13 cellular contexts compared by ENCODE assay signal in the genomic region with DNA sequence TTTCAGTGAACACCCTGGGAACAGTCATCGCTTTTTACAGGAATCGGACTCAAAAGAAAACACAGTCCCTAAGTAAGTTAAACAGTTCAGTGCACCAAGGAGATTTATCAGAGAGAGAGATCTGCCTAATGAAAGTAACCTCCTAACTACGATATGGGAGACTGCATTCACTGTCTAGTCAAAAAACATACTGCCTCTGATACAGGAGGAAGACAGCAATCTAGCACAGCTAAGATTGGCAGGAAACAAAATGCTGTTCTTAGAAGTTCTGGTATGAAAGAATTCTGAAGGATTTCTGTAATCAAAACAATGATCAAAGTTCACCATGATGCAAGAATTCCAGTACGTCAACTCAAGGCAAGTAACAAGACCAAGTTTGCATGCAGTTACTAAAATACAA.
DNase-seq lines count a peak whose midpoint lies in the region; ATAC-seq, FAIRE-seq and TF ChIP-seq lines count a peak whose summit lies in the region.
"Had no signal": no experiment of that assay in that cellular context is flagged by ENCODE, and none has a peak within 500 bp of the region (broad histone marks: within the 10 kb centered on the region; RNA-seq: fewer than 3 reads in every experiment).

No MANE protein-coding gene starts in this region.

- 5% methylated on average over 4 of the region's 4 CpGs for WGBS in A549 (ENCODE audit: missing lambda C conversion rate)

- peaks cover 3% of the 10 kb centered on the region for H3K79me2 ChIP-seq in endothelial cell of umbilical vein (ENCODE audit: control insufficient read depth, insufficient read depth, low read length)

- peaks cover 5 to 32% (median 29%) of the 10 kb centered on the region in 7 donors for H3K4me1 Mint-ChIP-seq in naive thymus-derived CD4-positive, alpha-beta T cell
- H3K4me1 Mint-ChIP-seq: activated T-helper 17 cell treated with anti-CD3 and anti-CD28 coated beads, Interleukin-2, amount 50 U/mL, for 72 hours had no signal

- H4K20me1 ChIP-seq in endothelial cell of umbilical vein (replicated peaks; ENCODE audit: control insufficient read depth, extremely low read depth, insufficient read depth, low read length) = no peaks in the 10 kb centered on the region

- H3K4me2 ChIP-seq in A549 (peak overlapping the region; percentile 87), endothelial cell of umbilical vein (ENCODE audit: insufficient read depth, low read length) (peak overlapping the region; percentile 71)

- H3K36me3 ChIP-seq in Panc1 (ENCODE audit: control insufficient read depth, insufficient read depth, low read length) (no peaks in the 10 kb centered on the region), endothelial cell of umbilical vein (ENCODE audit: control insufficient read depth in 2 of 2, extremely low read depth in 1 of 2, insufficient read depth in 2 of 2, low read length in 2 of 2) (no peaks in the 10 kb centered on the region)
- H3K36me3 ChIP-seq in naive thymus-derived CD4-positive, alpha-beta T cell (ENCODE audit: control insufficient read depth in 2 of 3, insufficient read depth in 3 of 3, low read length in 3 of 3) = no peaks in the 10 kb centered on the region
- H3K36me3 ChIP-seq: heart right ventricle, WERI-Rb-1 had no signal

- no peaks in the 10 kb centered on the region for H3K36me3 Mint-ChIP-seq in naive thymus-derived CD4-positive, alpha-beta T cell

- H3K4me3 Mint-ChIP-seq in naive thymus-derived CD4-positive, alpha-beta T cell = peak overlapping the region in 8 of 10 donors; percentile 66 to 91 (median 72)
- H3K4me3 Mint-ChIP-seq: activated T-helper 17 cell treated with anti-CD3 and anti-CD28 coated beads, Interleukin-2, amount 50 U/mL, for 72 hours had no signal

- no peak for TF ChIP-seq POLR2A in A549 (IDR thresholded peaks at IDR 0.05; ENCODE audit: low read length)
- no peak for TF ChIP-seq POLR2A in endothelial cell of umbilical vein (IDR thresholded peaks at IDR 0.05; ENCODE audit: low read depth, low read length)

- H3K27me3 ChIP-seq in Panc1 (ENCODE audit: control insufficient read depth, insufficient read depth, low read length) (no peaks in the 10 kb centered on the region), endothelial cell of umbilical vein (ENCODE audit: control insufficient read depth in 2 of 2, insufficient read depth in 2 of 2, low read length in 2 of 2) (no peaks in the 10 kb centered on the region)
- H3K27me3 ChIP-seq in naive thymus-derived CD4-positive, alpha-beta T cell (ENCODE audit: control insufficient read depth in 2 of 2, insufficient read depth in 2 of 2, low read length in 2 of 2) = no peaks in the 10 kb centered on the region
- H3K27me3 ChIP-seq: heart right ventricle had no signal

- intact Hi-C loops in Panc1 (cut with micrococcal nuclease; ENCODE audit: unreplicated experiment) (no loop called here), endothelial cell of umbilical vein (cut with micrococcal nuclease) (no loop called here)
- intact Hi-C loops in naive thymus-derived CD4-positive, alpha-beta T cell (cut with micrococcal nuclease) = loop anchor here in 1 of 2 donors (1.0 kb wide), 1 partner anchor 10 kb away; no protein-coding TSS in a partner anchor

- H3K4me3 ChIP-seq in A549 = peak overlapping the region; percentile 27; the same call in 1 of the 3 replicates
- H3K4me3 ChIP-seq in Panc1 (ENCODE audit: low read depth in 2 of 2, low read length in 2 of 2) = 0 out of 4 replicates have a peak overlapping the region, but pooled peaks of 1 of the 2 experiments have one; percentile 2
- peak overlapping the region in 1 of 3 experiments; percentile 9 for H3K4me3 ChIP-seq in endothelial cell of umbilical vein (replicated peaks in 1 of 3; ENCODE audit: insufficient read depth in 1 of 3, low read depth in 1 of 3, low read length in 3 of 3)
- H3K4me3 ChIP-seq in naive thymus-derived CD4-positive, alpha-beta T cell (ENCODE audit: low read length) = no peak overlapping the region
- H3K4me3 ChIP-seq: heart right ventricle had no signal

- no peaks in the 10 kb centered on the region for H3K9me3 Mint-ChIP-seq in naive thymus-derived CD4-positive, alpha-beta T cell
- H3K9me3 Mint-ChIP-seq: activated T-helper 17 cell treated with anti-CD3 and anti-CD28 coated beads, Interleukin-2, amount 50 U/mL, for 72 hours had no signal

- H3K4me1 ChIP-seq in A549 = peaks cover 98% of the 10 kb centered on the region
- H3K4me1 ChIP-seq in Panc1 (ENCODE audit: control insufficient read depth, insufficient read depth, low read length) = peaks cover 46% of the 10 kb centered on the region
- peaks cover 22% of the 10 kb centered on the region for H3K4me1 ChIP-seq in endothelial cell of umbilical vein (ENCODE audit: control insufficient read depth, extremely low read depth, insufficient read depth, low read length)
- peaks cover 0 to 4% of the 10 kb centered on the region in 2 donors for H3K4me1 ChIP-seq in naive thymus-derived CD4-positive, alpha-beta T cell (ENCODE audit: control insufficient read depth in 2 of 2, insufficient read depth in 2 of 2, low read length in 2 of 2)

- peaks cover 0 to 74% (median 0%) of the 10 kb centered on the region in 5 donors for H3K27me3 Mint-ChIP-seq in naive thymus-derived CD4-positive, alpha-beta T cell

- POLR2A ChIA-PET in A549 (lab: Yijun Ruan, JAX) (interaction anchor here (0.9 to 2.2 kb wide), 3 partner anchors 12 to 89 kb away, joined by 3 to 7 read pairs (median 4); no protein-coding TSS in a partner anchor), Panc1 (lab: Charles Lee) (interaction anchor here (0.8 kb wide), 1 partner anchor 8 kb away, joined by 3 read pairs; no protein-coding TSS in a partner anchor), endothelial cell of umbilical vein (lab: Charles Lee) (no interaction called here)
- POLR2A ChIA-PET in naive thymus-derived CD4-positive, alpha-beta T cell (lab: Charles Lee) = interaction anchor here (0.5 to 1.8 kb wide), 7 partner anchors 10 to 323 kb away, joined by 3 to 11 read pairs (median 3); no protein-coding TSS in a partner anchor

- TF ChIP-seq EP300 in A549 (IDR thresholded peaks at IDR 0.05) = peak in 1 of 2 experiments; percentile 30; a peak in 1 of 5 replicates

- no TSS peak for BruUV-seq in Panc1 (replicated peaks; lab: Mats Ljungman, UMichigan)
- no TSS peak for BruUV-seq in endothelial cell of umbilical vein (replicated peaks; lab: Mats Ljungman, UMichigan)

- DNase-seq in A549 (ENCODE audit: low read depth in 1 of 2, low spot score in 1 of 2) (peak in 1 of 2 experiments; percentile 73), Panc1 (ENCODE audit: low read depth, low spot score) (no peak), endothelial cell of umbilical vein (ENCODE audit: low read depth, low spot score) (peak; percentile 66), RCC 7860 (ENCODE audit: low spot score) (no peak), hippocampal formation (lab: John Stamatoyannopoulos, UW) (no peak), RPMI8226 (no peak)
- peak in 6 of 9 donors; percentile 25 to 59 (median 46) for DNase-seq in naive thymus-derived CD4-positive, alpha-beta T cell
- DNase-seq: GF-D8, heart right ventricle, NCI-H524, WERI-Rb-1 had no signal

- peak; percentile 48 to 62 for ATAC-seq in A549
- ATAC-seq in Panc1 = no peak
- peak; percentile 75 for ATAC-seq in naive thymus-derived CD4-positive, alpha-beta T cell
- no peak for ATAC-seq in HG03442 (IDR thresholded peaks at IDR 0.05; ENCODE audit: unreplicated experiment)
- ATAC-seq: heart right ventricle had no signal

- TF ChIP-seq CTCF in A549 (IDR thresholded peaks at IDR 0.05) = no peak
- TF ChIP-seq CTCF in Panc1 (IDR thresholded peaks at IDR 0.05) = no peak
- TF ChIP-seq CTCF in endothelial cell of umbilical vein (IDR thresholded peaks at IDR 0.05; ENCODE audit: extremely low read depth in 1 of 2, insufficient read depth in 1 of 2, low read depth in 1 of 2, low read length in 2 of 2) = no peak

- FAIRE-seq in A549 (lab: Jason Lieb, UNC) (no peak), endothelial cell of umbilical vein (lab: Jason Lieb, UNC) (no peak), RCC 7860 (lab: Jason Lieb, UNC) (no peak)

- in situ Hi-C loops in Panc1 (cut with HindIII; ENCODE audit: low pct_unique_long_range_greater_than_20kb, low sequenced_read_pairs) = no loop called here

- H3K9me3 ChIP-seq in A549 = no peaks in the 10 kb centered on the region
- no peaks in the 10 kb centered on the region for H3K9me3 ChIP-seq in Panc1 (ENCODE audit: control insufficient read depth, insufficient read depth, low read depth, low read length)
- no peaks in the 10 kb centered on the region for H3K9me3 ChIP-seq in endothelial cell of umbilical vein (replicated peaks; ENCODE audit: control insufficient read depth, insufficient read depth, low read length)
- no peaks in the 10 kb centered on the region for H3K9me3 ChIP-seq in naive thymus-derived CD4-positive, alpha-beta T cell (ENCODE audit: control insufficient read depth in 2 of 3, low read length in 3 of 3)
- H3K9me3 ChIP-seq: heart right ventricle had no signal

- no peak overlapping the region for H3K9ac ChIP-seq in endothelial cell of umbilical vein (replicated peaks; ENCODE audit: extremely low read depth, insufficient read depth, low read length)

- CTCF ChIA-PET in A549 (lab: Yijun Ruan, JAX) (interaction anchor here (1.4 kb wide), 1 partner anchor 49 kb away, joined by 3 read pairs; no protein-coding TSS in a partner anchor), Panc1 (lab: Charles Lee) (no interaction called here), endothelial cell of umbilical vein (lab: Charles Lee) (interaction anchor here (1.0 to 1.2 kb wide), 2 partner anchors 24 to 81 kb away, joined by 3 read pairs; no protein-coding TSS in a partner anchor)
- CTCF ChIA-PET in naive thymus-derived CD4-positive, alpha-beta T cell (lab: Charles Lee) = interaction anchor here (1.2 kb wide), 1 partner anchor 8 kb away, joined by 3 read pairs; no protein-coding TSS in a partner anchor

- H2AFZ ChIP-seq in endothelial cell of umbilical vein (ENCODE audit: low read depth, low read length) = no peak overlapping the region

- peak overlapping the region in 8 of 9 donors; percentile 74 to 97 (median 84) for H3K27ac Mint-ChIP-seq in naive thymus-derived CD4-positive, alpha-beta T cell
- H3K27ac Mint-ChIP-seq: activated T-helper 17 cell treated with anti-CD3 and anti-CD28 coated beads, Interleukin-2, amount 50 U/mL, for 72 hours had no signal

- dilution Hi-C loops in endothelial cell of umbilical vein (cut with MboI; ENCODE audit: extremely low pct_ligation_motif_present, low sequenced_read_pairs) = no loop called here

- no peaks in the 10 kb centered on the region for H3K9me1 ChIP-seq in endothelial cell of umbilical vein (replicated peaks; ENCODE audit: control insufficient read depth, extremely low read depth, insufficient read depth, low read length)

- no peak for TF ChIP-seq RAD21 in A549 (conservative IDR thresholded peaks at IDR 0.05 in 1 of 2, IDR thresholded peaks at IDR 0.05 in 1 of 2)

- H3K27ac ChIP-seq in A549 (peak overlapping the region; percentile 87 to 95), Panc1 (ENCODE audit: low read length) (peak overlapping the region; percentile 71), endothelial cell of umbilical vein (ENCODE audit: insufficient read depth, low read depth, low read length) (no peak overlapping the region)
- peak overlapping the region; percentile 23 for H3K27ac ChIP-seq in naive thymus-derived CD4-positive, alpha-beta T cell (ENCODE audit: low read depth, low read length)
- H3K27ac ChIP-seq: heart right ventricle, WERI-Rb-1 had no signal

TF ChIP-seq in endothelial cell of umbilical vein, 7 proteins besides CTCF, POLR2A, EP300 and RAD21 (continues in another document):
- no peak for TF ChIP-seq EZH2 (IDR thresholded peaks at IDR 0.05; ENCODE audit: borderline replicate concordance, low read depth, low read length, severe bottlenecking)

Comparison
In these comparisons a context has a peak if more than half of its experiments do, and no peak if none do; other contexts are left out.
1. ATAC-seq: peak in A549 (2 of 2) and naive thymus-derived CD4-positive, alpha-beta T cell (single experiment); none in Panc1 (single experiment) and HG03442 (single experiment).
2. DNase-seq: peak in endothelial cell of umbilical vein (single experiment) and naive thymus-derived CD4-positive, alpha-beta T cell (6 of 9); none in Panc1 (single experiment), RCC 7860 (single experiment), hippocampal formation (0 of 2) and RPMI8226 (single experiment).